11 cellular contexts compared by ENCODE assay signal in genomic region chr2:73851274-73851673, GRCh38. TPM values are rescaled to one million over a fixed set of nuclear protein-coding genes. Genes with fewer than 3 reads are reported as not detected.
DNase-seq lines count a peak whose midpoint lies in the region; FAIRE-seq and TF ChIP-seq lines count a peak whose summit lies in the region.
"Had no signal": no experiment of that assay in that cellular context is flagged by ENCODE, and none has a peak within 500 bp of the region (broad histone marks: within the 10 kb centered on the region; RNA-seq: fewer than 3 reads in every experiment).

No MANE protein-coding gene starts in this region.

- 19 to 58% (median 29%) methylated on average over 3 of the region's 3 CpGs for WGBS in small intestine, 3 donors

- peak; percentile 36 for TF ChIP-seq CTCF in choroid plexus epithelial cell (conservative IDR thresholded peaks at IDR 0.05; ENCODE audit: low read depth, low read length)

- H3K4me3 ChIP-seq in choroid plexus epithelial cell (ENCODE audit: low read depth, low read length) (no peak overlapping the region), small intestine (ENCODE audit: low read depth in 1 of 2, low read length in 2 of 2) (no peak overlapping the region)

- no peak overlapping the region for H3K27ac ChIP-seq in small intestine (ENCODE audit: low read depth in 1 of 2, low read length in 1 of 2)
- H3K27ac ChIP-seq: HL-60 had no signal

- no peaks in the 10 kb centered on the region for H3K27me3 ChIP-seq in small intestine (ENCODE audit: control insufficient read depth in 2 of 2, insufficient read depth in 2 of 2, low read length in 2 of 2)

- FAIRE-seq in small intestine (lab: Jason Lieb, UNC), result no peak

- peaks cover 32 to 41% of the 10 kb centered on the region in 2 donors for H3K36me3 ChIP-seq in small intestine (ENCODE audit: control insufficient read depth in 2 of 2, insufficient read depth in 2 of 2, low read length in 2 of 2)

- DNase-seq in SIG-M5 treated with dmso at 0.1 percent for 504 hours (lab: John Stamatoyannopoulos, UW; ENCODE audit: unreplicated experiment) (peak; percentile 13), SIG-M5 (lab: John Stamatoyannopoulos, UW) (no peak), NCI-H2171 treated with DMSO at 0.1 percent for 48 hours (lab: John Stamatoyannopoulos, UW) (peak; percentile 14), choroid plexus epithelial cell (ENCODE audit: low read depth) (no peak), small intestine (peak; percentile 95), activated gamma-delta T cell treated with Interleukin-2 at 50 U/mL for 16 hours (no peak), DMS114 treated with DMSO at 0.1 percent for 48 hours (lab: John Stamatoyannopoulos, UW; ENCODE audit: unreplicated experiment) (no peak), GDM1 (lab: John Stamatoyannopoulos, UW) (no peak)
- DNase-seq: stimulated activated CD4-positive, alpha-beta T cell treated with anti-CD3 and anti-CD28 coated beads, Interleukin-4, amount 100 ng/mL, for 4 hours had no signal

- H3K9me3 ChIP-seq in small intestine (ENCODE audit: control insufficient read depth, low read depth), result no peaks in the 10 kb centered on the region

- H3K4me1 ChIP-seq in small intestine (ENCODE audit: control insufficient read depth in 2 of 2, insufficient read depth in 1 of 2, low read depth in 1 of 2, low read length in 1 of 2), result no peaks in the 10 kb centered on the region

RNA-seq across cellular contexts. Expression of gene STAMBP, which starts 22.5 kb away (rescaled TPM):
- polyA plus RNA-seq in small intestine, result 10 to 100 TPM; 30.3 to 51.4 (median 34.6) TPM

RNA-seq across cellular contexts. Expression of gene ACTG2, which starts 41.5 kb away (rescaled TPM):
- 100 to 1,000 TPM in 1 of 3 donors, 10 to 100 TPM in 1, 1 to 10 TPM in 1; 2.0 to 108 (median 20.5) TPM for polyA plus RNA-seq in small intestine
- polyA plus RNA-seq: CD4-positive, alpha-beta memory T cell had no signal

Comparison
In these comparisons a context has a peak if more than half of its experiments do, and no peak if none do; other contexts are left out.
1. DNase-seq: peak in SIG-M5 treated with dmso at 0.1 percent for 504 hours (single experiment), NCI-H2171 treated with DMSO at 0.1 percent for 48 hours (single experiment) and small intestine (single experiment); none in SIG-M5 (single experiment), choroid plexus epithelial cell (single experiment), activated gamma-delta T cell treated with Interleukin-2 at 50 U/mL for 16 hours (single experiment), DMS114 treated with DMSO at 0.1 percent for 48 hours (single experiment) and GDM1 (single experiment).